In the genomic region with DNA sequence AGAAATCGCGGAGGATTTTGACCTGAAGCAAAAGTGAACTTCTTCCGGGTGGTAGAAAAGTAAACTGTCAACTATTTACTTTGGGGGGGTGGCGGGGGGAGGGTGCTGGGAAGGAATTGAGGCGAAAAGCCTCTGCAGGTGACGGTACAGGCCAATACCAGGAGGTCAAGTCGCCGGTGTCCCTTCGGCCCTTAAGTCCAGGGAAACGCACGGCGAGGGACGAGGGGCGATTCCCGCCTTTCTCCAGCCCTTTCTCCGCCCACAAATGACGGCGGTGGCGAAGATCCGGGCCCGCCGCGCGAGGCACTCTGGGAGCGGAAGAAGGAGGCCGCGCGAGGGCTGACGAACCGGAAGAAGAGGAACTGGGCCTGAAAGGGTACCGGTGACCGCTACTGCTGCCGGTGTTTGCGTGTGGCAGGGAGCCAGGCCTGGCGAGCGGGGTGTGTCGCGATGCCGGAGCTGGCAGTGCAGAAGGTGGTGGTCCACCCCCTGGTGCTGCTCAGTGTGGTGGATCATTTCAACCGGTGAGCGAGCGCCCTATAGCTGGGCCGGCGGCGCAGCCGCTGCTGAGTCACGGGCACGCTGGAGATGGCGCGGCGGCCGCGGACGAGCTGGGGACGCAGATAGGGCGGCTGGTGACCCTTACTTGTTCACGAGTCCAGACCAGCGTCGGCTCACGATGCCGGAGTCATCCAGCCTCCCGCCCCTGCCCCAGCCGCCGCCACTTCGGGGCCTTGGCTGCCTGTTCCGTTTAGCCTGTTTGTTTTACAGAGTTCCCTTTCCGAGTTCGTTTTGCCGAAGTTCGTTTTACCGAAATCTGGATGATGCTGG, we compare ENCODE assay signal across 1 cellular context.
TF ChIP-seq lines count a peak whose summit lies in the region.

TSS of gene PSMD7 (plus strand) at position 350 of the 831 bp plus-strand sequence. CDS start at position 451, 101 bp downstream.

TF ChIP-seq in K562, 482 proteins besides CTCF, POLR2A, EP300 and RAD21 (continued from another document and continues in another):
- TF ChIP-seq, protein P1, sequence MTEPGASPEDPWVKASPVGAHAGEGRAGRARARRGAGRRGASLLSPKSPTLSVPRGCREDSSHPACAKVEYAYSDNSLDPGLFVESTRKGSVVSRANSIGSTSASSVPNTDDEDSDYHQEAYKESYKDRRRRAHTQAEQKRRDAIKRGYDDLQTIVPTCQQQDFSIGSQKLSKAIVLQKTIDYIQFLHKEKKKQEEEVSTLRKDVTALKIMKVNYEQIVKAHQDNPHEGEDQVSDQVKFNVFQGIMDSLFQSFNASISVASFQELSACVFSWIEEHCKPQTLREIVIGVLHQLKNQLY (CRISPR knock-in tag; conservative IDR thresholded peaks at IDR 0.05), result 0 out of 4 replicates have a peak, but pooled peaks of 1 of the 2 experiments have one; percentile 34
- TF ChIP-seq ZNF584 (CRISPR knock-in tag; IDR thresholded peaks at IDR 0.05; ENCODE audit: low read depth) (peak; percentile 51; the same call in 1 of the 2 replicates), TAF7 (tag; IDR thresholded peaks at IDR 0.05) (peak; percentile 48; the same call in 1 of the 2 replicates), MBD2 (IDR thresholded peaks at IDR 0.05; ENCODE audit: borderline replicate concordance, low read depth) (peak; percentile 86), ATF1 (CRISPR knock-in tag; IDR thresholded peaks at IDR 0.05) (no peak), ATF1 (tag; IDR thresholded peaks at IDR 0.05) (peak; percentile 94), E2F1 (CRISPR knock-in tag; IDR thresholded peaks at IDR 0.05) (peak; percentile 95), HDAC8 (tag; IDR thresholded peaks at IDR 0.05) (peak; percentile 42; the same call in 1 of the 2 replicates), ZBTB1 (CRISPR knock-in tag; IDR thresholded peaks at IDR 0.05; ENCODE audit: borderline replicate concordance, low read depth) (no peak), BHLHE40 (IDR thresholded peaks at IDR 0.05; ENCODE audit: low read length) (peak; percentile 43), SP2 (IDR thresholded peaks at IDR 0.05; ENCODE audit: extremely low read depth, low read depth, low read length, poor library complexity, severe bottlenecking) (peak; percentile 1), SMARCE1 (IDR thresholded peaks at IDR 0.05) (peak; percentile 34; the same call in 1 of the 2 replicates), SIN3A (IDR thresholded peaks at IDR 0.05; ENCODE audit: borderline replicate concordance in 2 of 2, control insufficient read depth in 1 of 2, low read depth in 2 of 2, low read length in 2 of 2) (peak in 1 of 2 experiments; percentile 67; a peak in 1 of 4 replicates), PHB (CRISPR knock-in tag; IDR thresholded peaks at IDR 0.05) (no peak), ELF1 (tag; IDR thresholded peaks at IDR 0.05) (peak; percentile 85), TOE1 (IDR thresholded peaks at IDR 0.05; ENCODE audit: borderline replicate concordance) (peak; percentile 54; the same call in 1 of the 2 replicates), TOE1 (CRISPR knock-in tag; IDR thresholded peaks at IDR 0.05; ENCODE audit: borderline replicate concordance, low read depth) (no peak), MAFG (tag; conservative IDR thresholded peaks at IDR 0.05) (peak; percentile 85), MAZ (CRISPR knock-in tag; conservative IDR thresholded peaks at IDR 0.05 in 1 of 2, IDR thresholded peaks at IDR 0.05 in 1 of 2) (peak; percentile 38 to 46; a peak in 3 of 4 replicates), ARID3A (IDR thresholded peaks at IDR 0.05; ENCODE audit: borderline replicate concordance, low read depth, low read length) (no peak), KDM2B (CRISPR knock-in tag; IDR thresholded peaks at IDR 0.05) (no peak), LCOR (CRISPR knock-in tag; IDR thresholded peaks at IDR 0.05) (peak; percentile 95), SLC30A9 (CRISPR knock-in tag; IDR thresholded peaks at IDR 0.05) (no peak), ZNF589 (CRISPR knock-in tag; IDR thresholded peaks at IDR 0.05; ENCODE audit: low read depth) (peak; percentile 62; the same call in 1 of the 2 replicates), MYBL2 (IDR thresholded peaks at IDR 0.05; ENCODE audit: low read depth) (no peak; the same call in 1 of the 2 replicates), MYBL2 (CRISPR knock-in tag; IDR thresholded peaks at IDR 0.05; ENCODE audit: borderline replicate concordance) (no peak), MTF1 (CRISPR knock-in tag; IDR thresholded peaks at IDR 0.05; ENCODE audit: borderline replicate concordance) (no peak), SP1 (CRISPR knock-in tag; IDR thresholded peaks at IDR 0.05) (peak; percentile 97), ZBTB26 (CRISPR knock-in tag; IDR thresholded peaks at IDR 0.05) (0 out of 2 replicates have a peak, but pooled peaks have one; percentile 73), CTBP1 (IDR thresholded peaks at IDR 0.05; ENCODE audit: borderline replicate concordance) (peak; percentile 62; the same call in 1 of the 2 replicates), RB1 (IDR thresholded peaks at IDR 0.05; ENCODE audit: low read depth) (peak; percentile 88)
- TF ChIP-seq, protein P2, sequence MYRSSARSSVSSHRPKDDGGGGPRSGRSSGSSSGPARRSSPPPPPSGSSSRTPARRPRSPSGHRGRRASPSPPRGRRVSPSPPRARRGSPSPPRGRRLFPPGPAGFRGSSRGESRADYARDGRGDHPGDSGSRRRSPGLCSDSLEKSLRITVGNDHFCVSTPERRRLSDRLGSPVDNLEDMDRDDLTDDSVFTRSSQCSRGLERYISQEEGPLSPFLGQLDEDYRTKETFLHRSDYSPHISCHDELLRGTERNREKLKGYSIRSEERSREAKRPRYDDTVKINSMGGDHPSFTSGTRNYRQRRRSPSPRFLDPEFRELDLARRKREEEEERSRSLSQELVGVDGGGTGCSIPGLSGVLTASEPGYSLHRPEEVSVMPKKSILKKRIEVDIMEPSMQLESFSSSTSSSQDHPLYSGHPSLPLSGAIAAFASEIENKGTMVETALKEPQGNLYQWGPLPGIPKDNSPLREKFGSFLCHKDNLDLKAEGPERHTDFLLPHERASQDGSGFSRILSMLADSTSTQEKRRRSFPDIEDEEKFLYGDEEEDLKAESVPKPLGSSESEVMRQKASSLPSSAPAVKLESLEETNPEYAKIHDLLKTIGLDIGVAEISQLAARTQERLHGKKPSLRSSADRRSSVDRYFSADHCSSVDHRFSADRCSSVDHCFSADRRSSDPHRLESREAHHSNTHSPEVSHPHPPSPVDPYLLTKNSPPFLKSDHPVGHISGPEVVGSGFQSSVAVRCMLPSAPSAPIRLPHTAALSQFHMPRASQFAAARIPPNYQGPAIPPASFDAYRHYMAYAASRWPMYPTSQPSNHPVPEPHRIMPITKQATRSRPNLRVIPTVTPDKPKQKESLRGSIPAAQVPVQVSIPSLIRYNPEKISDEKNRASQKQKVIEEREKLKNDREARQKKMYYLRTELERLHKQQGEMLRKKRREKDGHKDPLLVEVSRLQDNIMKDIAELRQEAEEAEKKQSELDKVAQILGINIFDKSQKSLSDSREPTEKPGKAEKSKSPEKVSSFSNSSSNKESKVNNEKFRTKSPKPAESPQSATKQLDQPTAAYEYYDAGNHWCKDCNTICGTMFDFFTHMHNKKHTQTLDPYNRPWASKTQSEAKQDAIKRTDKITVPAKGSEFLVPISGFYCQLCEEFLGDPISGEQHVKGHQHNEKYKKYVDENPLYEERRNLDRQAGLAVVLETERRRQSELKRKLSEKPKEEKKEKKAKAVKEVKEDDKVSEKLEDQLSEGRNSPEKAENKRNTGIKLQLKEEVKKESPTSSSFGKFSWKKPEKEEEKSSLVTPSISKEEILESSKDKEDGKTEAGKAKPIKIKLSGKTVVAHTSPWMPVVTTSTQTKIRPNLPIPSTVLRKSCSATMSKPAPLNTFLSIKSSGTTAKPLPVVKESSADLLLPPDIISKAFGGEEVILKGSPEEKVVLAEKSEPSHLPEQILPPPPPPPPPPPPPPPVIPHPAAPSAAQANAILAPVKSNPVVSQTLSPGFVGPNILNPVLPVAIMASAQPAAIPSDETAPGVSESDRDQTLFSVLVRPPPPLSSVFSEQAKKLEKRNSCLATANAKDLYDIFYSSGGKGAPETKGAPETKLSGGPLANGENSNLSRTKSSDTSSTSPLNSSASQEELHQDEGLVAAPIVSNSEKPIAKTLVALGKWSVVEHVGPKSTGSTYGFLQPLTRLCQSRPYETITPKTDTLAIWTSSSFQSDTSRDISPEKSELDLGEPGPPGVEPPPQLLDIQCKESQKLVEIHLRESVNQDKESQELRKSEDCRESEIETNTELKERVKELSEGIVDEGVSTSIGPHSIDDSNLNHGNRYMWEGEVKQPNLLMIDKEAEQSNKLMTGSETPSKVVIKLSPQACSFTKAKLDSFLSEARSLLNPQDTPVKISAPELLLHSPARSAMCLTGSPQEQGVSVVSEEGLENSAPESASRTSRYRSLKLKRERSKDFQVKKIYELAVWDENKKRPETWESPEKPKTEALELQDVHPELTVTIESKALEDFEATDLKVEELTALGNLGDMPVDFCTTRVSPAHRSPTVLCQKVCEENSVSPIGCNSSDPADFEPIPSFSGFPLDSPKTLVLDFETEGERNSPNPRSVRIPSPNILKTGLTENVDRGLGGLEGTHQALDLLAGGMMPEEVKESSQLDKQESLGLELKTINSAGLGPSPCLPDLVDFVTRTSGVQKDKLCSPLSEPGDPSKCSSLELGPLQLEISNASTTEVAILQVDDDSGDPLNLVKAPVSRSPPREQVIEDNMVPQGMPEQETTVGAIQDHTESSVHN (IDR thresholded peaks at IDR 0.05; ENCODE audit: borderline replicate concordance in 1 of 2, low read depth in 1 of 2), result 0 out of 4 replicates have a peak, but pooled peaks of 1 of the 2 experiments have one; percentile 11
- TF ChIP-seq, protein P3, sequence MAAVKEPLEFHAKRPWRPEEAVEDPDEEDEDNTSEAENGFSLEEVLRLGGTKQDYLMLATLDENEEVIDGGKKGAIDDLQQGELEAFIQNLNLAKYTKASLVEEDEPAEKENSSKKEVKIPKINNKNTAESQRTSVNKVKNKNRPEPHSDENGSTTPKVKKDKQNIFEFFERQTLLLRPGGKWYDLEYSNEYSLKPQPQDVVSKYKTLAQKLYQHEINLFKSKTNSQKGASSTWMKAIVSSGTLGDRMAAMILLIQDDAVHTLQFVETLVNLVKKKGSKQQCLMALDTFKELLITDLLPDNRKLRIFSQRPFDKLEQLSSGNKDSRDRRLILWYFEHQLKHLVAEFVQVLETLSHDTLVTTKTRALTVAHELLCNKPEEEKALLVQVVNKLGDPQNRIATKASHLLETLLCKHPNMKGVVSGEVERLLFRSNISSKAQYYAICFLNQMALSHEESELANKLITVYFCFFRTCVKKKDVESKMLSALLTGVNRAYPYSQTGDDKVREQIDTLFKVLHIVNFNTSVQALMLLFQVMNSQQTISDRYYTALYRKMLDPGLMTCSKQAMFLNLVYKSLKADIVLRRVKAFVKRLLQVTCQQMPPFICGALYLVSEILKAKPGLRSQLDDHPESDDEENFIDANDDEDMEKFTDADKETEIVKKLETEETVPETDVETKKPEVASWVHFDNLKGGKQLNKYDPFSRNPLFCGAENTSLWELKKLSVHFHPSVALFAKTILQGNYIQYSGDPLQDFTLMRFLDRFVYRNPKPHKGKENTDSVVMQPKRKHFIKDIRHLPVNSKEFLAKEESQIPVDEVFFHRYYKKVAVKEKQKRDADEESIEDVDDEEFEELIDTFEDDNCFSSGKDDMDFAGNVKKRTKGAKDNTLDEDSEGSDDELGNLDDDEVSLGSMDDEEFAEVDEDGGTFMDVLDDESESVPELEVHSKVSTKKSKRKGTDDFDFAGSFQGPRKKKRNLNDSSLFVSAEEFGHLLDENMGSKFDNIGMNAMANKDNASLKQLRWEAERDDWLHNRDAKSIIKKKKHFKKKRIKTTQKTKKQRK (IDR thresholded peaks at IDR 0.05; ENCODE audit: borderline replicate concordance, low read depth, low read length), result no peak
- TF ChIP-seq, protein P4, sequence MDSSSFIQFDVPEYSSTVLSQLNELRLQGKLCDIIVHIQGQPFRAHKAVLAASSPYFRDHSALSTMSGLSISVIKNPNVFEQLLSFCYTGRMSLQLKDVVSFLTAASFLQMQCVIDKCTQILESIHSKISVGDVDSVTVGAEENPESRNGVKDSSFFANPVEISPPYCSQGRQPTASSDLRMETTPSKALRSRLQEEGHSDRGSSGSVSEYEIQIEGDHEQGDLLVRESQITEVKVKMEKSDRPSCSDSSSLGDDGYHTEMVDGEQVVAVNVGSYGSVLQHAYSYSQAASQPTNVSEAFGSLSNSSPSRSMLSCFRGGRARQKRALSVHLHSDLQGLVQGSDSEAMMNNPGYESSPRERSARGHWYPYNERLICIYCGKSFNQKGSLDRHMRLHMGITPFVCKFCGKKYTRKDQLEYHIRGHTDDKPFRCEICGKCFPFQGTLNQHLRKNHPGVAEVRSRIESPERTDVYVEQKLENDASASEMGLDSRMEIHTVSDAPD (CRISPR knock-in tag; IDR thresholded peaks at IDR 0.05), result no peak
- TF ChIP-seq, protein P5, sequence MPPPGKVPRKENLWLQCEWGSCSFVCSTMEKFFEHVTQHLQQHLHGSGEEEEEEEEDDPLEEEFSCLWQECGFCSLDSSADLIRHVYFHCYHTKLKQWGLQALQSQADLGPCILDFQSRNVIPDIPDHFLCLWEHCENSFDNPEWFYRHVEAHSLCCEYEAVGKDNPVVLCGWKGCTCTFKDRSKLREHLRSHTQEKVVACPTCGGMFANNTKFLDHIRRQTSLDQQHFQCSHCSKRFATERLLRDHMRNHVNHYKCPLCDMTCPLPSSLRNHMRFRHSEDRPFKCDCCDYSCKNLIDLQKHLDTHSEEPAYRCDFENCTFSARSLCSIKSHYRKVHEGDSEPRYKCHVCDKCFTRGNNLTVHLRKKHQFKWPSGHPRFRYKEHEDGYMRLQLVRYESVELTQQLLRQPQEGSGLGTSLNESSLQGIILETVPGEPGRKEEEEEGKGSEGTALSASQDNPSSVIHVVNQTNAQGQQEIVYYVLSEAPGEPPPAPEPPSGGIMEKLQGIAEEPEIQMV (tag; conservative IDR thresholded peaks at IDR 0.05; ENCODE audit: low read depth), result no peak
